ENCODE assay signal across 25 cellular contexts in the genomic region with DNA sequence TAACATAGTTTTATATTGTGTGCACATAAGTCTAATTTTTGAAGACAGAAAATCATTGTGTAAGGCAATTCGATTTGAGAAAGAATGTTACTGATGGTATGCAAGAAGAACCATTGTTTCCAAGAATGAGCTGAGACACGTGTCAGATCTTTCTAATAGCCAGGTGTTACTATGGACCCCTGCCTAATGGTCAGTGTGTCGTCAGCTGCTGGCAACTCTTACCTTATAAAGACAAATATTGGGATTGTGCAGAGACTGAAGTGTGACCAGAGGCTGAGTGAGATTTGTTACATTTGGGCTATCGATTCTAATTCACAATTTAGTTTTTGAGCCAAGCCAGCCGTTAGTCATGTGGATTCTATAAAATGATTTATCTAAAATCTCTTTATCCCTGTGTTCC.
"Had no signal": no experiment of that assay in that cellular context is flagged by ENCODE, and none has a peak within 500 bp of the region (broad histone marks: within the 10 kb centered on the region; RNA-seq: fewer than 3 reads in every experiment).

No MANE protein-coding gene starts in this region.

- H3K4me3 ChIP-seq: gastrocnemius medialis, heart left ventricle, hepatocyte, left ventricle myocardium inferior, lower lobe of right lung, right atrium auricular region, sigmoid colon, thoracic aorta, tibial nerve, upper lobe of left lung had no signal

- DNase-seq: dorsolateral prefrontal cortex; effector CD4-positive, alpha-beta T cell; endodermal cell; foreskin fibroblast; gastrocnemius medialis; heart left ventricle; kidney; left ventricle myocardium inferior; lower lobe of right lung; natural killer cell; sigmoid colon; stimulated activated CD4-positive, alpha-beta T cell treated with anti-CD3 and anti-CD28 coated beads, Interleukin-2, amount 100 ng/mL, for 24 hours; stimulated activated CD4-positive, alpha-beta T cell treated with anti-CD3 and anti-CD28 coated beads, Interleukin-4, amount 100 ng/mL, for 24 hours; stimulated activated naive CD4-positive, alpha-beta T cell treated with Interleukin-2 at 50 U/mL for 16 hours; substantia nigra; upper lobe of left lung had no signal

- H3K9ac ChIP-seq: parathyroid adenoma had no signal

- H2AFZ ChIP-seq: hepatocyte, parathyroid adenoma had no signal

- H3K4me2 ChIP-seq: hepatocyte had no signal

- H3K27ac ChIP-seq: epithelial cell of prostate, gastrocnemius medialis, heart left ventricle, hepatocyte, left ventricle myocardium inferior, lower lobe of right lung, neutrophil, parathyroid adenoma, right atrium auricular region, sigmoid colon, thoracic aorta, upper lobe of left lung had no signal

- ATAC-seq: esophagus mucosa; gastrocnemius medialis; heart left ventricle; lower lobe of right lung; natural killer cell; stimulated activated effector memory CD8-positive, alpha-beta T cell treated with anti-CD3 and anti-CD28 coated beads, Interleukin-12 subunit alpha, Interleukin-12 subunit beta, amount 100 ng/mL, for 72 hours had no signal

- H3K9me3 ChIP-seq: gastrocnemius medialis, heart left ventricle, left ventricle myocardium inferior, lower lobe of right lung, neutrophil, right atrium auricular region, sigmoid colon, thoracic aorta, tibial nerve, upper lobe of left lung had no signal

- H3K27me3 ChIP-seq: dorsolateral prefrontal cortex, gastrocnemius medialis, hepatocyte, neutrophil, right atrium auricular region, sigmoid colon, tibial nerve, upper lobe of left lung had no signal

- H3K79me2 ChIP-seq: hepatocyte, parathyroid adenoma had no signal

- H3K36me3 ChIP-seq: gastrocnemius medialis, heart left ventricle, left ventricle myocardium inferior, lower lobe of right lung, neutrophil, right atrium auricular region, sigmoid colon, thoracic aorta, tibial nerve, upper lobe of left lung had no signal

- H3K4me1 ChIP-seq: gastrocnemius medialis, heart left ventricle, left ventricle myocardium inferior, lower lobe of right lung, right atrium auricular region, sigmoid colon, upper lobe of left lung had no signal
